In the genomic region with DNA sequence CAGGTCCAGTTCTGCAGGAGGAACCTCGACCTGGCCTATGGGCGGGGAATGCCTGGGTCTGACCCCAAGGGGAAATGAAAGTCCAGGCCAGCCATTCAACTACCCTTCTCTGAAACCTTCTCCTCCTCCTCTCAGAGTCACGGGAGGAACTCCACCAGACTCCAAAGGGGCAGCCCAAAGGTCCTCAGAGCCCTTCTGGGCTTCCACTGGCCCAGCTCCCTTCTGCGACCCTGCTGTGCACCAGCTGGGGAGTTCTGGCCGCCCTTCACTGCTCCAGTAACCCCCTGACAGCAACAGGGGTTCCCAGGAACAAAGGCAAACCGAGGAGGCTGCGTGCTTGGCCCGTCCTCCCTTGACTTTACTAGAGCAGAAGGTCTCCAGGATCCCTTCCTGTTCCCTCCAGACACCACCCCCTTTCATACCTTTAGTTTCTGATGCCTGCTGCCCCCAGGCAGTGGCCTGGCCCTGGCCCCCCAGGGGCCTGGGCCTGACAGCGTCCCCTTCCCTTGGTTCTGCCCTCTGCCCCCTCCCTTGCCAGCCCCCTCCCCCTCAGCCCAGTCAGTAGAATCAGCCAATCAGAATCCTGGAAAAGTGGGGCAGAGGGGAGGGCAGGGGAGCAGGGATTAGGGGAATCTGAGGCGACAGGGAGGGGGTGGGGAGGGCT, we compare ENCODE assay signal across 9 cellular contexts. TPM values are rescaled to one million over a fixed set of nuclear protein-coding genes. Genes with fewer than 3 reads are reported as not detected.
A peak's percentile ranks its signal among the peaks of the same experiment; 100 is the strongest.
DNase-seq lines count a peak whose midpoint lies in the region; ATAC-seq and TF ChIP-seq lines count a peak whose summit lies in the region.
"Had no signal": no experiment of that assay in that cellular context is flagged by ENCODE, and none has a peak within 500 bp of the region (broad histone marks: within the 10 kb centered on the region; RNA-seq: fewer than 3 reads in every experiment).

No MANE protein-coding gene starts in this region.

- no peaks in the 10 kb centered on the region for H3K9me3 ChIP-seq in esophagus muscularis mucosa
- H3K9me3 ChIP-seq in smooth muscle cell (replicated peaks; ENCODE audit: low read depth): no peaks in the 10 kb centered on the region

- no peak overlapping the region for H3K9ac ChIP-seq in smooth muscle cell (ENCODE audit: low read depth)

- peak overlapping the region; percentile 30 for H3K4me2 ChIP-seq in smooth muscle cell

- intact Hi-C loops in esophagus muscularis mucosa (cut with DNase I): no loop called here

- no peak for TF ChIP-seq CTCF in esophagus muscularis mucosa (IDR thresholded peaks at IDR 0.05)
- no peak for TF ChIP-seq CTCF in smooth muscle cell (IDR thresholded peaks at IDR 0.05; ENCODE audit: borderline replicate concordance, insufficient read depth, poor library complexity, severe bottlenecking)
- no peak for TF ChIP-seq CTCF in GM10266 (IDR thresholded peaks at IDR 0.05; ENCODE audit: control insufficient read depth, insufficient read depth, low read depth, missing control alignments)
- no peak for TF ChIP-seq CTCF in progenitor cell of endocrine pancreas (IDR thresholded peaks at IDR 0.05; ENCODE audit: unreplicated experiment)

- peaks cover 27% of the 10 kb centered on the region for H3K4me1 Mint-ChIP-seq in progenitor cell of endocrine pancreas (ENCODE audit: low read depth)

- no peak overlapping the region for H2AFZ ChIP-seq in smooth muscle cell (ENCODE audit: low read depth)

- H3K27me3 ChIP-seq in esophagus muscularis mucosa (no peaks in the 10 kb centered on the region), smooth muscle cell (ENCODE audit: low read depth) (no peaks in the 10 kb centered on the region)

- peak; percentile 50 for DNase-seq in GM19238 (ENCODE audit: insufficient read length, low spot score)
- no peak for DNase-seq in esophagus muscularis mucosa (ENCODE audit: extremely low spot score)
- DNase-seq in smooth muscle cell (lab: John Stamatoyannopoulos, UW; ENCODE audit: unreplicated experiment): no peak
- DNase-seq in DMS79 treated with DMSO at 0.1 percent for 48 hours (lab: John Stamatoyannopoulos, UW): no peak
- DNase-seq in GM10266 (ENCODE audit: extremely low spot score): no peak
- DNase-seq in progenitor cell of endocrine pancreas (ENCODE audit: low spot score, unreplicated experiment): no peak
- no peak for DNase-seq in NCI-H1105 treated with DMSO at 0.1 percent for 48 hours (lab: John Stamatoyannopoulos, UW)

- TF ChIP-seq POLR2A in esophagus muscularis mucosa (IDR thresholded peaks at IDR 0.05; ENCODE audit: low read depth): no peak

- H3K36me3 ChIP-seq in esophagus muscularis mucosa (no peaks in the 10 kb centered on the region), smooth muscle cell (ENCODE audit: low read depth) (no peaks in the 10 kb centered on the region)

- ATAC-seq in HG03565 (IDR thresholded peaks at IDR 0.05; ENCODE audit: unreplicated experiment): peak; percentile 58

- peaks cover 5% of the 10 kb centered on the region for H3F3A ChIP-seq in smooth muscle cell (ENCODE audit: low read depth)

- H3K27ac Mint-ChIP-seq in progenitor cell of endocrine pancreas: no peak overlapping the region

- no peak overlapping the region for H3K4me3 Mint-ChIP-seq in progenitor cell of endocrine pancreas (ENCODE audit: low read depth)

- H3K79me2 ChIP-seq in smooth muscle cell (ENCODE audit: low read depth): no peaks in the 10 kb centered on the region

- TF ChIP-seq EP300 in esophagus muscularis mucosa (IDR thresholded peaks at IDR 0.05): no peak

- H3K27ac ChIP-seq in esophagus muscularis mucosa (replicated peaks in 1 of 4) (peak overlapping the region; percentile 37 to 58 (median 49)), smooth muscle cell (ENCODE audit: low read depth) (no peak overlapping the region)

- WGBS in esophagus muscularis mucosa: 59% methylated on average over 10 of the region's 10 CpGs
- 57% methylated on average over 8 of the region's 10 CpGs for whole genome bisulfite sequencing in smooth muscle cell (ENCODE audit: low lambda C conversion rate)

- no peaks in the 10 kb centered on the region for H3K36me3 Mint-ChIP-seq in progenitor cell of endocrine pancreas (ENCODE audit: insufficient read depth)

- H3K27me3 Mint-ChIP-seq in progenitor cell of endocrine pancreas: peaks cover 2% of the 10 kb centered on the region

- H3K4me1 ChIP-seq in esophagus muscularis mucosa (peaks cover 7 to 18% (median 11%) of the 10 kb centered on the region in 4 donors), smooth muscle cell (ENCODE audit: low read depth) (peaks cover 56% of the 10 kb centered on the region)

- no peaks in the 10 kb centered on the region for H3K9me3 Mint-ChIP-seq in progenitor cell of endocrine pancreas (ENCODE audit: low read depth)

- no peak overlapping the region for H3K4me3 ChIP-seq in esophagus muscularis mucosa
- H3K4me3 ChIP-seq in smooth muscle cell: no peak overlapping the region

- peaks cover 18% of the 10 kb centered on the region for H4K20me1 ChIP-seq in smooth muscle cell (ENCODE audit: low read depth)

RNA-seq across cellular contexts. Expression of a gene that starts 0.8 kb away (rescaled TPM):
- total RNA-seq in esophagus muscularis mucosa (10 to 100 TPM; 15.7 to 32.6 (median 19.4) TPM), smooth muscle cell (9.3 and 20.2 TPM in 2 replicates), progenitor cell of endocrine pancreas (15.6 and 16.6 TPM in 2 replicates)
- 6.5 and 17.2 TPM in 2 replicates for polyA plus RNA-seq in smooth muscle cell

RNA-seq across cellular contexts. Expression of a gene that starts 21.1 kb away (rescaled TPM):
- total RNA-seq in esophagus muscularis mucosa (under 1 TPM in 1 of 4 donors, not detected in 3; 0.66 TPM), smooth muscle cell (0.09 and 0.13 TPM in 2 replicates), progenitor cell of endocrine pancreas (not detected in 2 replicates)
- polyA plus RNA-seq in smooth muscle cell: 0.46 TPM in 1 of 2 replicates, not detected in the other
- total RNA-seq: epithelial cell of proximal tubule had no signal

RNA-seq across cellular contexts. Expression of a gene that starts 33.7 kb away (rescaled TPM):
- total RNA-seq in esophagus muscularis mucosa (100 to 1,000 TPM; 264 to 785 (median 602) TPM), smooth muscle cell (151 and 163 TPM in 2 replicates), progenitor cell of endocrine pancreas (32.2 and 37.8 TPM in 2 replicates)
- 192 and 202 TPM in 2 replicates for polyA plus RNA-seq in smooth muscle cell
